Comparison of ENCODE assay signal across 17 cellular contexts in genomic region chr10:101053516-101053915, GRCh38.
"Had no signal": no experiment of that assay in that cellular context is flagged by ENCODE, and none has a peak within 500 bp of the region (broad histone marks: within the 10 kb centered on the region; RNA-seq: fewer than 3 reads in every experiment).

No MANE protein-coding gene starts in this region.

- H3K4me2 ChIP-seq: hepatocyte, neural progenitor cell had no signal

- H3K27ac ChIP-seq: brain microvascular endothelial cell, dorsolateral prefrontal cortex, gastroesophageal sphincter, hepatocyte, neural progenitor cell, parathyroid adenoma, tibial artery, uterus had no signal

- H3K4me3 ChIP-seq: dorsolateral prefrontal cortex, gastroesophageal sphincter, hepatocyte, neural progenitor cell, tibial artery, uterus had no signal

- DNase-seq: activated CD4-positive, alpha-beta T cell treated with anti-CD3 and anti-CD28 coated beads, Interleukin-2, amount 50 U/mL, for 4 hours; activated CD4-positive, CD25-positive, alpha-beta regulatory T cell treated with anti-CD3 and anti-CD28 coated beads, Interleukin-2, amount 50 U/mL, for 72 hours; activated effector memory CD4-positive, alpha-beta T cell treated with Interleukin-2 at 50 U/mL for 16 hours; activated T-cell treated with anti-CD3 and anti-CD28 coated beads, Interleukin-2, amount 50 U/mL, for 1 hour; brain microvascular endothelial cell; dorsolateral prefrontal cortex; kidney glomerular epithelial cell; stimulated activated CD4-positive, alpha-beta T cell treated with anti-CD3 and anti-CD28 coated beads, Interleukin-4, amount 100 ng/mL, for 4 hours; tibial artery; uterus had no signal

- H3K4me3 Mint-ChIP-seq: activated naive CD4-positive, alpha-beta T cell treated with anti-CD3 and anti-CD28 coated beads, Interleukin-2, amount 50 U/mL, for 24 hours; neural progenitor cell; T-helper 2 cell treated with Interferon-gamma antibody and Interleukin-4, amounts not matched to agents 5 μg/mL and 100 μg/mL, for 36 hours had no signal

- ATAC-seq: esophagus mucosa, gastroesophageal sphincter had no signal

- H3K36me3 ChIP-seq: brain microvascular endothelial cell, gastroesophageal sphincter, neural progenitor cell, tibial artery, uterus had no signal

- H3K9me3 Mint-ChIP-seq: activated naive CD4-positive, alpha-beta T cell treated with anti-CD3 and anti-CD28 coated beads, Interleukin-2, amount 50 U/mL, for 24 hours; neural progenitor cell; T-helper 2 cell treated with Interferon-gamma antibody and Interleukin-4, amounts not matched to agents 5 μg/mL and 100 μg/mL, for 36 hours had no signal

- H3K9ac ChIP-seq: neural progenitor cell, parathyroid adenoma had no signal

- H3K9me3 ChIP-seq: gastroesophageal sphincter, tibial artery, uterus had no signal

- H3K27ac Mint-ChIP-seq: activated naive CD4-positive, alpha-beta T cell treated with anti-CD3 and anti-CD28 coated beads, Interleukin-2, amount 50 U/mL, for 24 hours; neural progenitor cell; T-helper 2 cell treated with Interferon-gamma antibody and Interleukin-4, amounts not matched to agents 5 μg/mL and 100 μg/mL, for 36 hours had no signal
